ENCODE assay signal across 13 cellular contexts in genomic region chrX:12548746-12549145, GRCh38.
DNase-seq lines count a peak whose midpoint lies in the region; ATAC-seq and TF ChIP-seq lines count a peak whose summit lies in the region.
"Had no signal": no experiment of that assay in that cellular context is flagged by ENCODE, and none has a peak within 500 bp of the region (broad histone marks: within the 10 kb centered on the region; RNA-seq: fewer than 3 reads in every experiment).

No MANE protein-coding gene starts in this region.

- H3K79me2 ChIP-seq in Karpas-422 (ENCODE audit: low read length): no peaks in the 10 kb centered on the region

- H4K20me1 ChIP-seq in Karpas-422 (ENCODE audit: insufficient read depth, low read depth, low read length): no peaks in the 10 kb centered on the region

- peak; percentile 8 to 59 for DNase-seq in NOMO-1 (lab: John Stamatoyannopoulos, UW; ENCODE audit: unreplicated experiment in 2 of 2)
- no peak for DNase-seq in NOMO-1 treated with dmso at 0.1 percent for 144 hours (lab: John Stamatoyannopoulos, UW; ENCODE audit: unreplicated experiment)
- DNase-seq in Karpas-422: peak; percentile 72
- DNase-seq in astrocyte of the hippocampus (ENCODE audit: low read depth, low spot score): peak; percentile 60
- DNase-seq in myocyte (ENCODE audit: low read depth): peak; percentile 62
- no peak for DNase-seq in omental fat pad (ENCODE audit: low spot score)
- DNase-seq: activated effector memory CD4-positive, alpha-beta T cell treated with anti-CD3 and anti-CD28 coated beads, Interleukin-2, amount 50 U/mL, for 16 hours; NCI-H226; stimulated activated naive B cell treated with anti-CD40 and anti-IgM and Interleukin-4, amounts not matched to agents 10 μg/mL and 1 μg/mL and 100 μg/mL, for 72 hours had no signal

- no peak overlapping the region for H2AFZ ChIP-seq in Karpas-422 (ENCODE audit: low read length)

- H3K4me3 ChIP-seq in Karpas-422 (ENCODE audit: low read length): no peak overlapping the region
- H3K4me3 ChIP-seq: smooth muscle cell had no signal

- H3K36me3 ChIP-seq in Karpas-422 (ENCODE audit: insufficient read depth, low read length): no peaks in the 10 kb centered on the region

- ATAC-seq in HG03159 (IDR thresholded peaks at IDR 0.05; ENCODE audit: unreplicated experiment) (no peak), omental fat pad (ENCODE audit: low FRiP score) (no peak), HG02610 (IDR thresholded peaks at IDR 0.05; ENCODE audit: unreplicated experiment) (no peak)
- ATAC-seq: stimulated activated naive B cell treated with anti-CD40 and anti-IgM and Interleukin-4, amounts not matched to agents 10 μg/mL and 1 μg/mL and 100 μg/mL, for 72 hours had no signal

- no peak overlapping the region for H3K9ac ChIP-seq in Karpas-422 (ENCODE audit: low read length)

- H3K4me1 ChIP-seq in Karpas-422 (ENCODE audit: low read length): no peaks in the 10 kb centered on the region

- no peaks in the 10 kb centered on the region for H3K27me3 ChIP-seq in Karpas-422 (ENCODE audit: low read length)

- TF ChIP-seq CTCF in omental fat pad (IDR thresholded peaks at IDR 0.05): no peak

- H3K27ac ChIP-seq in Karpas-422 (ENCODE audit: low read length): no peak overlapping the region
- H3K27ac ChIP-seq: HL-60 had no signal

- H3K9me2 ChIP-seq in Karpas-422 (replicated peaks; ENCODE audit: insufficient read depth, low read length): no peaks in the 10 kb centered on the region

- H3K9me3 ChIP-seq in Karpas-422 (ENCODE audit: low read length): no peaks in the 10 kb centered on the region

- no peak overlapping the region for H3K4me2 ChIP-seq in Karpas-422 (ENCODE audit: low read depth, low read length, poor library complexity, severe bottlenecking)
- H3K4me2 ChIP-seq: smooth muscle cell had no signal

Comparison
In these comparisons a context has a peak if more than half of its experiments do, and no peak if none do; other contexts are left out.
1. DNase-seq: peak in NOMO-1 (2 of 2), Karpas-422 (single experiment), astrocyte of the hippocampus (single experiment) and myocyte (single experiment); none in NOMO-1 treated with dmso at 0.1 percent for 144 hours (single experiment) and omental fat pad (single experiment).